21 cellular contexts compared by ENCODE assay signal in genomic region chr12:9922429-9922828, GRCh38. TPM values are rescaled to one million over a fixed set of nuclear protein-coding genes. Genes with fewer than 3 reads are reported as not detected.
DNase-seq lines count a peak whose midpoint lies in the region; TF ChIP-seq lines count a peak whose summit lies in the region.
"Had no signal": no experiment of that assay in that cellular context is flagged by ENCODE, and none has a peak within 500 bp of the region (broad histone marks: within the 10 kb centered on the region; RNA-seq: fewer than 3 reads in every experiment).

No MANE protein-coding gene starts in this region.

- CTCF ChIA-PET in activated CD4-positive, alpha-beta T cell treated with anti-CD3 and anti-CD28 coated beads, Interleukin-2, amount 10 ng/mL, durations not matched to agents 7 days and 5 days (lab: Charles Lee), result interaction anchor here (1.4 to 2.7 kb wide), 2 partner anchors 109 to 172 kb away, joined by 3 to 8 read pairs; no protein-coding TSS in a partner anchor
- CTCF ChIA-PET in activated naive CD4-positive, alpha-beta T cell treated with anti-CD3 and anti-CD28 coated beads, Interleukin-2, amount 10 ng/mL, durations not matched to agents 7 days and 5 days (lab: Charles Lee), result interaction anchor here (0.7 to 1.8 kb wide), 8 partner anchors 14 to 180 kb away, joined by 3 to 5 read pairs (median 4); partner anchors contain the start of gene CLEC2B
- CTCF ChIA-PET in activated naive CD4-positive, alpha-beta T cell treated with anti-CD3 and anti-CD28 coated beads for 36 hours (lab: Charles Lee), result interaction anchor here (1.2 to 1.9 kb wide), 8 partner anchors 13 to 172 kb away, joined by 3 to 9 read pairs (median 5); no protein-coding TSS in a partner anchor

- H3K27ac Mint-ChIP-seq in T-helper 1 cell treated with Interleukin-12 subunit alpha and Interleukin-12 subunit beta and Interleukin-4 antibody, amounts not matched to agents 30 μg/mL and 1 μg/mL, for 36 hours, result no peak overlapping the region
- peak overlapping the region; percentile 57 for H3K27ac Mint-ChIP-seq in activated CD4-positive, alpha-beta T cell treated with anti-CD3 and anti-CD28 coated beads, Interleukin-2, amount 10 ng/mL, durations not matched to agents 7 days and 5 days
- H3K27ac Mint-ChIP-seq in activated naive CD4-positive, alpha-beta T cell treated with anti-CD3 and anti-CD28 coated beads, Interleukin-2, amount 10 ng/mL, durations not matched to agents 7 days and 5 days, result peak overlapping the region; percentile 70
- H3K27ac Mint-ChIP-seq in activated naive CD4-positive, alpha-beta T cell treated with anti-CD3 and anti-CD28 coated beads for 36 hours, result no peak overlapping the region
- no peak overlapping the region for H3K27ac Mint-ChIP-seq in activated T-helper 1 cell treated with anti-CD3 and anti-CD28 coated beads, Interleukin-12 subunit alpha, Interleukin-12 subunit beta, Interleukin-2, Interleukin-4 antibody, amounts not matched to agents 30 ng/mL and 10 ng/mL and 1 ng/mL, durations not matched to agents 14 hours and 24 hours and 36 hours
- H3K27ac Mint-ChIP-seq: B cell; CD4-positive, alpha-beta T cell; CD8-positive, alpha-beta memory T cell; GM23338; H9 had no signal

- H3K9ac ChIP-seq in MM.1S (ENCODE audit: low read length), result no peak overlapping the region
- H3K9ac ChIP-seq: BLaER1 had no signal

- TF ChIP-seq CTCF in MM.1S (IDR thresholded peaks at IDR 0.05; ENCODE audit: low read length), result no peak

- peak overlapping the region; percentile 21 for H3K4me2 ChIP-seq in MM.1S (ENCODE audit: low read depth, low read length)
- H3K4me2 ChIP-seq: BLaER1, GM23338 had no signal

- POLR2A ChIA-PET in activated CD4-positive, alpha-beta T cell treated with anti-CD3 and anti-CD28 coated beads, Interleukin-2, amount 10 ng/mL, durations not matched to agents 7 days and 5 days (lab: Charles Lee), result interaction anchor here (1.2 kb wide), 1 partner anchor 109 kb away, joined by 3 read pairs; no protein-coding TSS in a partner anchor

- intact Hi-C loops in activated naive CD4-positive, alpha-beta T cell treated with anti-CD3 and anti-CD28 coated beads for 36 hours (cut with micrococcal nuclease), result no loop called here
- intact Hi-C loops in activated T-helper 1 cell treated with anti-CD3 and anti-CD28 coated beads, Interleukin-12 subunit alpha, Interleukin-12 subunit beta, Interleukin-2, Interleukin-4 antibody, amounts not matched to agents 30 ng/mL and 10 ng/mL and 1 ng/mL, durations not matched to agents 14 hours and 24 hours and 36 hours (cut with micrococcal nuclease), result loop anchor here (10.0 kb wide), 1 partner anchor 288 kb away; no protein-coding TSS in a partner anchor

- H3K79me2 ChIP-seq in MM.1S (ENCODE audit: low read length), result no peaks in the 10 kb centered on the region

- H3K4me3 Mint-ChIP-seq in T-helper 1 cell treated with Interleukin-12 subunit alpha and Interleukin-12 subunit beta and Interleukin-4 antibody, amounts not matched to agents 30 μg/mL and 1 μg/mL, for 36 hours, result peak overlapping the region; percentile 9
- H3K4me3 Mint-ChIP-seq in activated CD4-positive, alpha-beta T cell treated with anti-CD3 and anti-CD28 coated beads, Interleukin-2, amount 10 ng/mL, durations not matched to agents 7 days and 5 days, result no peak overlapping the region
- no peak overlapping the region for H3K4me3 Mint-ChIP-seq in activated naive CD4-positive, alpha-beta T cell treated with anti-CD3 and anti-CD28 coated beads, Interleukin-2, amount 10 ng/mL, durations not matched to agents 7 days and 5 days
- H3K4me3 Mint-ChIP-seq in activated naive CD4-positive, alpha-beta T cell treated with anti-CD3 and anti-CD28 coated beads for 36 hours, result no peak overlapping the region
- H3K4me3 Mint-ChIP-seq in activated T-helper 1 cell treated with anti-CD3 and anti-CD28 coated beads, Interleukin-12 subunit alpha, Interleukin-12 subunit beta, Interleukin-2, Interleukin-4 antibody, amounts not matched to agents 30 ng/mL and 10 ng/mL and 1 ng/mL, durations not matched to agents 14 hours and 24 hours and 36 hours, result no peak overlapping the region
- H3K4me3 Mint-ChIP-seq: B cell; CD4-positive, alpha-beta T cell; CD8-positive, alpha-beta memory T cell; GM23338; H9 had no signal

- no peaks in the 10 kb centered on the region for H4K20me1 ChIP-seq in MM.1S (ENCODE audit: insufficient read depth, low read length)
- H4K20me1 ChIP-seq: BLaER1 had no signal

- H3K9me3 ChIP-seq in MM.1S (replicated peaks; ENCODE audit: insufficient read depth, low read length), result no peaks in the 10 kb centered on the region

- no peaks in the 10 kb centered on the region for H3K36me3 ChIP-seq in MM.1S (replicated peaks; ENCODE audit: insufficient read depth, low read length)
- H3K36me3 ChIP-seq: BLaER1 had no signal

- peaks cover 11% of the 10 kb centered on the region for H3K27me3 ChIP-seq in MM.1S (replicated peaks; ENCODE audit: insufficient read depth, low read length)
- H3K27me3 ChIP-seq: BLaER1 had no signal

- H3K9me3 Mint-ChIP-seq in T-helper 1 cell treated with Interleukin-12 subunit alpha and Interleukin-12 subunit beta and Interleukin-4 antibody, amounts not matched to agents 30 μg/mL and 1 μg/mL, for 36 hours, result peaks cover 4% of the 10 kb centered on the region
- H3K9me3 Mint-ChIP-seq in activated CD4-positive, alpha-beta T cell treated with anti-CD3 and anti-CD28 coated beads, Interleukin-2, amount 10 ng/mL, durations not matched to agents 7 days and 5 days, result peaks cover 13% of the 10 kb centered on the region
- H3K9me3 Mint-ChIP-seq in activated naive CD4-positive, alpha-beta T cell treated with anti-CD3 and anti-CD28 coated beads, Interleukin-2, amount 10 ng/mL, durations not matched to agents 7 days and 5 days, result no peaks in the 10 kb centered on the region
- H3K9me3 Mint-ChIP-seq in activated naive CD4-positive, alpha-beta T cell treated with anti-CD3 and anti-CD28 coated beads for 36 hours, result no peaks in the 10 kb centered on the region
- H3K9me3 Mint-ChIP-seq in activated T-helper 1 cell treated with anti-CD3 and anti-CD28 coated beads, Interleukin-12 subunit alpha, Interleukin-12 subunit beta, Interleukin-2, Interleukin-4 antibody, amounts not matched to agents 30 ng/mL and 10 ng/mL and 1 ng/mL, durations not matched to agents 14 hours and 24 hours and 36 hours, result no peaks in the 10 kb centered on the region
- H3K9me3 Mint-ChIP-seq: CD4-positive, alpha-beta T cell; CD8-positive, alpha-beta memory T cell had no signal

- no peaks in the 10 kb centered on the region for H3F3A ChIP-seq in MM.1S (ENCODE audit: insufficient read depth, low read length)

- H3K36me3 Mint-ChIP-seq in T-helper 1 cell treated with Interleukin-12 subunit alpha and Interleukin-12 subunit beta and Interleukin-4 antibody, amounts not matched to agents 30 μg/mL and 1 μg/mL, for 36 hours (ENCODE audit: low read depth), result peaks cover 4% of the 10 kb centered on the region
- H3K36me3 Mint-ChIP-seq in activated CD4-positive, alpha-beta T cell treated with anti-CD3 and anti-CD28 coated beads, Interleukin-2, amount 10 ng/mL, durations not matched to agents 7 days and 5 days (ENCODE audit: low read depth), result peaks cover 13% of the 10 kb centered on the region
- no peaks in the 10 kb centered on the region for H3K36me3 Mint-ChIP-seq in activated naive CD4-positive, alpha-beta T cell treated with anti-CD3 and anti-CD28 coated beads, Interleukin-2, amount 10 ng/mL, durations not matched to agents 7 days and 5 days
- no peaks in the 10 kb centered on the region for H3K36me3 Mint-ChIP-seq in activated naive CD4-positive, alpha-beta T cell treated with anti-CD3 and anti-CD28 coated beads for 36 hours (ENCODE audit: low read depth)
- H3K36me3 Mint-ChIP-seq in activated T-helper 1 cell treated with anti-CD3 and anti-CD28 coated beads, Interleukin-12 subunit alpha, Interleukin-12 subunit beta, Interleukin-2, Interleukin-4 antibody, amounts not matched to agents 30 ng/mL and 10 ng/mL and 1 ng/mL, durations not matched to agents 14 hours and 24 hours and 36 hours (ENCODE audit: low read depth), result no peaks in the 10 kb centered on the region

- no peaks in the 10 kb centered on the region for H3K9me2 ChIP-seq in MM.1S (replicated peaks; ENCODE audit: insufficient read depth, low read length)

- no peak overlapping the region for H2AFZ ChIP-seq in MM.1S (ENCODE audit: low read length)
- H2AFZ ChIP-seq: GM23338 had no signal

- H3K4me3 ChIP-seq in MM.1S (ENCODE audit: low read length), result no peak overlapping the region
- H3K4me3 ChIP-seq: BLaER1, GM23338 had no signal

- H3K4me1 ChIP-seq in MM.1S (ENCODE audit: low read length), result 0 out of 2 replicates have a peak, but pooled peaks cover 6% of the 10 kb centered on the region
- H3K4me1 ChIP-seq: BLaER1 had no signal

- H3K27me3 Mint-ChIP-seq in T-helper 1 cell treated with Interleukin-12 subunit alpha and Interleukin-12 subunit beta and Interleukin-4 antibody, amounts not matched to agents 30 μg/mL and 1 μg/mL, for 36 hours (ENCODE audit: low read depth), result peaks cover 21% of the 10 kb centered on the region
- peaks cover 10% of the 10 kb centered on the region for H3K27me3 Mint-ChIP-seq in activated CD4-positive, alpha-beta T cell treated with anti-CD3 and anti-CD28 coated beads, Interleukin-2, amount 10 ng/mL, durations not matched to agents 7 days and 5 days
- H3K27me3 Mint-ChIP-seq in activated naive CD4-positive, alpha-beta T cell treated with anti-CD3 and anti-CD28 coated beads, Interleukin-2, amount 10 ng/mL, durations not matched to agents 7 days and 5 days, result peaks cover 6% of the 10 kb centered on the region
- H3K27me3 Mint-ChIP-seq in activated naive CD4-positive, alpha-beta T cell treated with anti-CD3 and anti-CD28 coated beads for 36 hours (ENCODE audit: low read depth), result peaks cover 2% of the 10 kb centered on the region
- H3K27me3 Mint-ChIP-seq in activated T-helper 1 cell treated with anti-CD3 and anti-CD28 coated beads, Interleukin-12 subunit alpha, Interleukin-12 subunit beta, Interleukin-2, Interleukin-4 antibody, amounts not matched to agents 30 ng/mL and 10 ng/mL and 1 ng/mL, durations not matched to agents 14 hours and 24 hours and 36 hours (ENCODE audit: insufficient read depth), result peaks cover 9% of the 10 kb centered on the region
- H3K27me3 Mint-ChIP-seq: CD4-positive, alpha-beta T cell had no signal

- H3K4me1 Mint-ChIP-seq in T-helper 1 cell treated with Interleukin-12 subunit alpha and Interleukin-12 subunit beta and Interleukin-4 antibody, amounts not matched to agents 30 μg/mL and 1 μg/mL, for 36 hours (ENCODE audit: low read depth), result peaks cover 20% of the 10 kb centered on the region
- peaks cover 30% of the 10 kb centered on the region for H3K4me1 Mint-ChIP-seq in activated CD4-positive, alpha-beta T cell treated with anti-CD3 and anti-CD28 coated beads, Interleukin-2, amount 10 ng/mL, durations not matched to agents 7 days and 5 days
- peaks cover 21% of the 10 kb centered on the region for H3K4me1 Mint-ChIP-seq in activated naive CD4-positive, alpha-beta T cell treated with anti-CD3 and anti-CD28 coated beads, Interleukin-2, amount 10 ng/mL, durations not matched to agents 7 days and 5 days
- H3K4me1 Mint-ChIP-seq in activated naive CD4-positive, alpha-beta T cell treated with anti-CD3 and anti-CD28 coated beads for 36 hours (ENCODE audit: low read depth), result peaks cover 17% of the 10 kb centered on the region
- peaks cover 22% of the 10 kb centered on the region for H3K4me1 Mint-ChIP-seq in activated T-helper 1 cell treated with anti-CD3 and anti-CD28 coated beads, Interleukin-12 subunit alpha, Interleukin-12 subunit beta, Interleukin-2, Interleukin-4 antibody, amounts not matched to agents 30 ng/mL and 10 ng/mL and 1 ng/mL, durations not matched to agents 14 hours and 24 hours and 36 hours (ENCODE audit: low read depth)

- no peak overlapping the region for H3K27ac ChIP-seq in MM.1S (ENCODE audit: low read length)
- H3K27ac ChIP-seq: 22Rv1, BLaER1, C4-2B had no signal

- DNase-seq in T-helper 1 cell, result no peak
- DNase-seq in activated CD4-positive, alpha-beta T cell treated with anti-CD3 and anti-CD28 coated beads, Interleukin-2, amount 10 ng/mL, durations not matched to agents 7 days and 5 days, result no peak
- no peak for DNase-seq in activated CD4-positive, alpha-beta T cell treated with anti-CD3 and anti-CD28 coated beads for 48 hours
- no peak for DNase-seq in activated naive CD4-positive, alpha-beta T cell treated with anti-CD3 and anti-CD28 coated beads, Interleukin-2, amount 10 ng/mL, durations not matched to agents 7 days and 5 days
- DNase-seq in activated naive CD4-positive, alpha-beta T cell treated with anti-CD3 and anti-CD28 coated beads for 36 hours, result no peak
- peak; percentile 51 for DNase-seq in MM.1S
- no peak for DNase-seq in activated T-helper 1 cell treated with anti-CD3 and anti-CD28 coated beads, Interleukin-12 subunit alpha, Interleukin-12 subunit beta, Interleukin-2, Interleukin-4 antibody, amounts not matched to agents 30 ng/mL and 10 ng/mL and 1 ng/mL, durations not matched to agents 14 hours and 24 hours and 36 hours (ENCODE audit: low spot score)
- DNase-seq: CD4-positive, alpha-beta T cell; CD8-positive, alpha-beta memory T cell; DMS 273 treated with DMSO at 0.1 percent for 48 hours; DMS79; EL; GDM1; H9 had no signal

RNA-seq across cellular contexts. Expression of gene CLEC2A, which starts 9.7 kb away (rescaled TPM):
- not detected for total RNA-seq in activated CD4-positive, alpha-beta T cell treated with anti-CD3 and anti-CD28 coated beads, Interleukin-2, amount 10 ng/mL, durations not matched to agents 7 days and 5 days
- not detected for total RNA-seq in activated naive CD4-positive, alpha-beta T cell treated with anti-CD3 and anti-CD28 coated beads for 36 hours
- not detected in 2 replicates for total RNA-seq in activated T-helper 1 cell treated with anti-CD3 and anti-CD28 coated beads, Interleukin-12 subunit alpha, Interleukin-12 subunit beta, Interleukin-2, Interleukin-4 antibody, amounts not matched to agents 30 ng/mL and 10 ng/mL and 1 ng/mL, durations not matched to agents 14 hours and 24 hours and 36 hours
- total RNA-seq: B cell; CD4-positive, alpha-beta T cell; CD8-positive, alpha-beta memory T cell; GM23338; H4 had no signal

RNA-seq across cellular contexts. Expression of gene KLRF2, which starts 41.1 kb away (rescaled TPM):
- total RNA-seq in activated CD4-positive, alpha-beta T cell treated with anti-CD3 and anti-CD28 coated beads, Interleukin-2, amount 10 ng/mL, durations not matched to agents 7 days and 5 days, result under 1 TPM in 1 of 2 experiments, not detected in 1; 0.29 TPM
- not detected for total RNA-seq in activated naive CD4-positive, alpha-beta T cell treated with anti-CD3 and anti-CD28 coated beads for 36 hours
- not detected in 2 replicates for total RNA-seq in activated T-helper 1 cell treated with anti-CD3 and anti-CD28 coated beads, Interleukin-12 subunit alpha, Interleukin-12 subunit beta, Interleukin-2, Interleukin-4 antibody, amounts not matched to agents 30 ng/mL and 10 ng/mL and 1 ng/mL, durations not matched to agents 14 hours and 24 hours and 36 hours
- total RNA-seq: B cell; CD4-positive, alpha-beta T cell; CD8-positive, alpha-beta memory T cell; GM23338; H4; H9 had no signal

RNA-seq across cellular contexts. Expression of gene CLEC12A, which starts 48.8 kb away (rescaled TPM):
- under 1 TPM; 0.52 to 0.83 TPM for total RNA-seq in activated CD4-positive, alpha-beta T cell treated with anti-CD3 and anti-CD28 coated beads, Interleukin-2, amount 10 ng/mL, durations not matched to agents 7 days and 5 days
- not detected for total RNA-seq in activated naive CD4-positive, alpha-beta T cell treated with anti-CD3 and anti-CD28 coated beads for 36 hours
- not detected in 2 replicates for total RNA-seq in activated T-helper 1 cell treated with anti-CD3 and anti-CD28 coated beads, Interleukin-12 subunit alpha, Interleukin-12 subunit beta, Interleukin-2, Interleukin-4 antibody, amounts not matched to agents 30 ng/mL and 10 ng/mL and 1 ng/mL, durations not matched to agents 14 hours and 24 hours and 36 hours
- total RNA-seq: B cell; CD8-positive, alpha-beta memory T cell; GM23338; H4; H9 had no signal

RNA-seq across cellular contexts. Expression of gene CLEC2B, which starts 53.3 kb away (rescaled TPM):
- 10 to 100 TPM; 53.7 to 61.4 TPM for total RNA-seq in activated CD4-positive, alpha-beta T cell treated with anti-CD3 and anti-CD28 coated beads, Interleukin-2, amount 10 ng/mL, durations not matched to agents 7 days and 5 days
- total RNA-seq in activated naive CD4-positive, alpha-beta T cell treated with anti-CD3 and anti-CD28 coated beads for 36 hours, result 10 to 100 TPM; 30.3 to 30.7 TPM
- total RNA-seq in activated T-helper 1 cell treated with anti-CD3 and anti-CD28 coated beads, Interleukin-12 subunit alpha, Interleukin-12 subunit beta, Interleukin-2, Interleukin-4 antibody, amounts not matched to agents 30 ng/mL and 10 ng/mL and 1 ng/mL, durations not matched to agents 14 hours and 24 hours and 36 hours, result 13.1 and 14.3 TPM in 2 replicates
- total RNA-seq: GM23338, H9 had no signal

Comparison
In these comparisons a context has a peak if more than half of its experiments do, and no peak if none do; other contexts are left out.
1. H3K27ac Mint-ChIP-seq: peak in activated CD4-positive, alpha-beta T cell treated with anti-CD3 and anti-CD28 coated beads, Interleukin-2, amount 10 ng/mL, durations not matched to agents 7 days and 5 days (single experiment) and activated naive CD4-positive, alpha-beta T cell treated with anti-CD3 and anti-CD28 coated beads, Interleukin-2, amount 10 ng/mL, durations not matched to agents 7 days and 5 days (single experiment); none in T-helper 1 cell treated with Interleukin-12 subunit alpha and Interleukin-12 subunit beta and Interleukin-4 antibody, amounts not matched to agents 30 μg/mL and 1 μg/mL, for 36 hours (single experiment), activated naive CD4-positive, alpha-beta T cell treated with anti-CD3 and anti-CD28 coated beads for 36 hours (single experiment) and activated T-helper 1 cell treated with anti-CD3 and anti-CD28 coated beads, Interleukin-12 subunit alpha, Interleukin-12 subunit beta, Interleukin-2, Interleukin-4 antibody, amounts not matched to agents 30 ng/mL and 10 ng/mL and 1 ng/mL, durations not matched to agents 14 hours and 24 hours and 36 hours (single experiment).